1 cellular context compared by ENCODE assay signal in the genomic region with DNA sequence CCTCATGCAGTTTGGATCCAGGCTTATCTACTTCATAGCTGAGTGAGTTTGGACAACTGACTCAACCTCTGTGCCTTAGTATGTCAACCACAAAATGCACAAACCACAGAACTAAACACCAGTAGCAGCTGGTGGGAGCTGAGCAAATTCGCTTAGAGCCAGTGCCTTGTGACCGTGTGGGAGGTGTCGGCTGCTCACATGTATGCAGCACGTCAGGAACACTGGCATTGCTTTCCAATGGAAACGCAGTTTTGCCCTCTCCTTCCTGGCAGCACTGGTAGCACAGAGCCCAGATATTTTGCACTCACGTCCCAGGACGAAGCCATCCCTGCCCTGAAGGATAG.
TF ChIP-seq lines count a peak whose summit lies in the region.

No MANE protein-coding gene starts in this region.

TF ChIP-seq in K562, 482 proteins besides CTCF, POLR2A, EP300 and RAD21 (continued from another document and continues in another):
- TF ChIP-seq, protein P1, sequence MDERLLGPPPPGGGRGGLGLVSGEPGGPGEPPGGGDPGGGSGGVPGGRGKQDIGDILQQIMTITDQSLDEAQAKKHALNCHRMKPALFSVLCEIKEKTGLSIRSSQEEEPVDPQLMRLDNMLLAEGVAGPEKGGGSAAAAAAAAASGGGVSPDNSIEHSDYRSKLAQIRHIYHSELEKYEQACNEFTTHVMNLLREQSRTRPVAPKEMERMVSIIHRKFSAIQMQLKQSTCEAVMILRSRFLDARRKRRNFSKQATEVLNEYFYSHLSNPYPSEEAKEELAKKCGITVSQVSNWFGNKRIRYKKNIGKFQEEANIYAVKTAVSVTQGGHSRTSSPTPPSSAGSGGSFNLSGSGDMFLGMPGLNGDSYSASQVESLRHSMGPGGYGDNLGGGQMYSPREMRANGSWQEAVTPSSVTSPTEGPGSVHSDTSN (CRISPR knock-in tag; IDR thresholded peaks at IDR 0.05; ENCODE audit: low read depth), result no peak
- TF ChIP-seq, protein P1 (tag; conservative IDR thresholded peaks at IDR 0.05; ENCODE audit: low read depth), result no peak
- no peak for TF ChIP-seq SMC3 (conservative IDR thresholded peaks at IDR 0.05; ENCODE audit: insufficient read depth, low read depth, low read length)
- TF ChIP-seq, protein P2, sequence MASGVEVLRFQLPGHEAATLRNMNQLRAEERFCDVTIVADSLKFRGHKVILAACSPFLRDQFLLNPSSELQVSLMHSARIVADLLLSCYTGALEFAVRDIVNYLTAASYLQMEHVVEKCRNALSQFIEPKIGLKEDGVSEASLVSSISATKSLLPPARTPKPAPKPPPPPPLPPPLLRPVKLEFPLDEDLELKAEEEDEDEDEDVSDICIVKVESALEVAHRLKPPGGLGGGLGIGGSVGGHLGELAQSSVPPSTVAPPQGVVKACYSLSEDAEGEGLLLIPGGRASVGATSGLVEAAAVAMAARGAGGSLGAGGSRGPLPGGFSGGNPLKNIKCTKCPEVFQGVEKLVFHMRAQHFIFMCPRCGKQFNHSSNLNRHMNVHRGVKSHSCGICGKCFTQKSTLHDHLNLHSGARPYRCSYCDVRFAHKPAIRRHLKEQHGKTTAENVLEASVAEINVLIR (CRISPR knock-in tag; IDR thresholded peaks at IDR 0.05), result no peak
- TF ChIP-seq, protein P3, sequence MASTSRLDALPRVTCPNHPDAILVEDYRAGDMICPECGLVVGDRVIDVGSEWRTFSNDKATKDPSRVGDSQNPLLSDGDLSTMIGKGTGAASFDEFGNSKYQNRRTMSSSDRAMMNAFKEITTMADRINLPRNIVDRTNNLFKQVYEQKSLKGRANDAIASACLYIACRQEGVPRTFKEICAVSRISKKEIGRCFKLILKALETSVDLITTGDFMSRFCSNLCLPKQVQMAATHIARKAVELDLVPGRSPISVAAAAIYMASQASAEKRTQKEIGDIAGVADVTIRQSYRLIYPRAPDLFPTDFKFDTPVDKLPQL (IDR thresholded peaks at IDR 0.05; ENCODE audit: extremely low read depth, insufficient read length), result no peak
- no peak for TF ChIP-seq NFATC3 (IDR thresholded peaks at IDR 0.05)
- TF ChIP-seq, protein P4, sequence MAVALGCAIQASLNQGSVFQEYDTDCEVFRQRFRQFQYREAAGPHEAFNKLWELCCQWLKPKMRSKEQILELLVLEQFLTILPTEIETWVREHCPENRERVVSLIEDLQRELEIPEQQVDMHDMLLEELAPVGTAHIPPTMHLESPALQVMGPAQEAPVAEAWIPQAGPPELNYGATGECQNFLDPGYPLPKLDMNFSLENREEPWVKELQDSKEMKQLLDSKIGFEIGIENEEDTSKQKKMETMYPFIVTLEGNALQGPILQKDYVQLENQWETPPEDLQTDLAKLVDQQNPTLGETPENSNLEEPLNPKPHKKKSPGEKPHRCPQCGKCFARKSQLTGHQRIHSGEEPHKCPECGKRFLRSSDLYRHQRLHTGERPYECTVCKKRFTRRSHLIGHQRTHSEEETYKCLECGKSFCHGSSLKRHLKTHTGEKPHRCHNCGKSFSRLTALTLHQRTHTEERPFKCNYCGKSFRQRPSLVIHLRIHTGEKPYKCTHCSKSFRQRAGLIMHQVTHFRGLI (CRISPR knock-in tag; IDR thresholded peaks at IDR 0.05), result no peak
- TF ChIP-seq ZNF347 (CRISPR knock-in tag; IDR thresholded peaks at IDR 0.05; ENCODE audit: low read depth), result no peak
- TF ChIP-seq ZNF384 (IDR thresholded peaks at IDR 0.05; ENCODE audit: low read depth, low read length), result no peak
- no peak for TF ChIP-seq XRCC4 (IDR thresholded peaks at IDR 0.05; ENCODE audit: extremely low read depth, insufficient read depth, insufficient read length)
- TF ChIP-seq TEAD1 (CRISPR knock-in tag; IDR thresholded peaks at IDR 0.05), result peak; percentile 1 to 26; a peak in 1 of 4 replicates
- TF ChIP-seq ZNF134 (CRISPR knock-in tag; conservative IDR thresholded peaks at IDR 0.05), result no peak
- TF ChIP-seq PTRF (tag; IDR thresholded peaks at IDR 0.05), result no peak
- no peak for TF ChIP-seq ZZZ3 (IDR thresholded peaks at IDR 0.05)
- TF ChIP-seq MYNN (IDR thresholded peaks at IDR 0.05), result no peak
- TF ChIP-seq MYNN (CRISPR knock-in tag; IDR thresholded peaks at IDR 0.05), result no peak
- no peak for TF ChIP-seq PTBP1 (IDR thresholded peaks at IDR 0.05; ENCODE audit: low read depth, low read length)
- TF ChIP-seq, protein P5, sequence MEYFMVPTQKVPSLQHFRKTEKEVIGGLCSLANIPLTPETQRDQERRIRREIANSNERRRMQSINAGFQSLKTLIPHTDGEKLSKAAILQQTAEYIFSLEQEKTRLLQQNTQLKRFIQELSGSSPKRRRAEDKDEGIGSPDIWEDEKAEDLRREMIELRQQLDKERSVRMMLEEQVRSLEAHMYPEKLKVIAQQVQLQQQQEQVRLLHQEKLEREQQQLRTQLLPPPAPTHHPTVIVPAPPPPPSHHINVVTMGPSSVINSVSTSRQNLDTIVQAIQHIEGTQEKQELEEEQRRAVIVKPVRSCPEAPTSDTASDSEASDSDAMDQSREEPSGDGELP (CRISPR knock-in tag; IDR thresholded peaks at IDR 0.05; ENCODE audit: borderline replicate concordance), result peak; percentile 97
- no peak for TF ChIP-seq PML (IDR thresholded peaks at IDR 0.05; ENCODE audit: low read length)
- TF ChIP-seq, protein P6, sequence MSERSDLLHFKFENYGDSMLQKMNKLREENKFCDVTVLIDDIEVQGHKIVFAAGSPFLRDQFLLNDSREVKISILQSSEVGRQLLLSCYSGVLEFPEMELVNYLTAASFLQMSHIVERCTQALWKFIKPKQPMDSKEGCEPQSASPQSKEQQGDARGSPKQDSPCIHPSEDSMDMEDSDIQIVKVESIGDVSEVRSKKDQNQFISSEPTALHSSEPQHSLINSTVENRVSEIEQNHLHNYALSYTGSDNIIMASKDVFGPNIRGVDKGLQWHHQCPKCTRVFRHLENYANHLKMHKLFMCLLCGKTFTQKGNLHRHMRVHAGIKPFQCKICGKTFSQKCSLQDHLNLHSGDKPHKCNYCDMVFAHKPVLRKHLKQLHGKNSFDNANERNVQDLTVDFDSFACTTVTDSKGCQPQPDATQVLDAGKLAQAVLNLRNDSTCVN (CRISPR knock-in tag; IDR thresholded peaks at IDR 0.05), result no peak
- TF ChIP-seq CTBP1 (IDR thresholded peaks at IDR 0.05; ENCODE audit: borderline replicate concordance), result 0 out of 2 replicates have a peak, but pooled peaks have one; percentile 27
- no peak for TF ChIP-seq ZNF699 (CRISPR knock-in tag; IDR thresholded peaks at IDR 0.05; ENCODE audit: insufficient replicate concordance)
- TF ChIP-seq, protein P7, sequence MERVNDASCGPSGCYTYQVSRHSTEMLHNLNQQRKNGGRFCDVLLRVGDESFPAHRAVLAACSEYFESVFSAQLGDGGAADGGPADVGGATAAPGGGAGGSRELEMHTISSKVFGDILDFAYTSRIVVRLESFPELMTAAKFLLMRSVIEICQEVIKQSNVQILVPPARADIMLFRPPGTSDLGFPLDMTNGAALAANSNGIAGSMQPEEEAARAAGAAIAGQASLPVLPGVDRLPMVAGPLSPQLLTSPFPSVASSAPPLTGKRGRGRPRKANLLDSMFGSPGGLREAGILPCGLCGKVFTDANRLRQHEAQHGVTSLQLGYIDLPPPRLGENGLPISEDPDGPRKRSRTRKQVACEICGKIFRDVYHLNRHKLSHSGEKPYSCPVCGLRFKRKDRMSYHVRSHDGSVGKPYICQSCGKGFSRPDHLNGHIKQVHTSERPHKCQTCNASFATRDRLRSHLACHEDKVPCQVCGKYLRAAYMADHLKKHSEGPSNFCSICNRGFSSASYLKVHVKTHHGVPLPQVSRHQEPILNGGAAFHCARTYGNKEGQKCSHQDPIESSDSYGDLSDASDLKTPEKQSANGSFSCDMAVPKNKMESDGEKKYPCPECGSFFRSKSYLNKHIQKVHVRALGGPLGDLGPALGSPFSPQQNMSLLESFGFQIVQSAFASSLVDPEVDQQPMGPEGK (CRISPR knock-in tag; IDR thresholded peaks at IDR 0.05; ENCODE audit: borderline replicate concordance), result no peak
- TF ChIP-seq EGR1 (conservative IDR thresholded peaks at IDR 0.05), result no peak
- TF ChIP-seq, protein P8, sequence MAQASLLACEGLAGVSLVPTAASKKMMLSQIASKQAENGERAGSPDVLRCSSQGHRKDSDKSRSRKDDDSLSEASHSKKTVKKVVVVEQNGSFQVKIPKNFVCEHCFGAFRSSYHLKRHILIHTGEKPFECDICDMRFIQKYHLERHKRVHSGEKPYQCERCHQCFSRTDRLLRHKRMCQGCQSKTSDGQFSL (CRISPR knock-in tag; IDR thresholded peaks at IDR 0.05), result no peak
- TF ChIP-seq, protein P8 (tag; IDR thresholded peaks at IDR 0.05), result no peak
- no peak for TF ChIP-seq RB1 (IDR thresholded peaks at IDR 0.05; ENCODE audit: low read depth)
- no peak for TF ChIP-seq SMARCB1 (IDR thresholded peaks at IDR 0.05; ENCODE audit: insufficient read length, low read depth)
- no peak for TF ChIP-seq ELF2 (CRISPR knock-in tag; IDR thresholded peaks at IDR 0.05)
- no peak for TF ChIP-seq BRD4 (IDR thresholded peaks at IDR 0.05)
- no peak for TF ChIP-seq ZBTB7A (IDR thresholded peaks at IDR 0.05; ENCODE audit: borderline replicate concordance, control insufficient read depth, low read depth, low read length)
- TF ChIP-seq, protein P9, sequence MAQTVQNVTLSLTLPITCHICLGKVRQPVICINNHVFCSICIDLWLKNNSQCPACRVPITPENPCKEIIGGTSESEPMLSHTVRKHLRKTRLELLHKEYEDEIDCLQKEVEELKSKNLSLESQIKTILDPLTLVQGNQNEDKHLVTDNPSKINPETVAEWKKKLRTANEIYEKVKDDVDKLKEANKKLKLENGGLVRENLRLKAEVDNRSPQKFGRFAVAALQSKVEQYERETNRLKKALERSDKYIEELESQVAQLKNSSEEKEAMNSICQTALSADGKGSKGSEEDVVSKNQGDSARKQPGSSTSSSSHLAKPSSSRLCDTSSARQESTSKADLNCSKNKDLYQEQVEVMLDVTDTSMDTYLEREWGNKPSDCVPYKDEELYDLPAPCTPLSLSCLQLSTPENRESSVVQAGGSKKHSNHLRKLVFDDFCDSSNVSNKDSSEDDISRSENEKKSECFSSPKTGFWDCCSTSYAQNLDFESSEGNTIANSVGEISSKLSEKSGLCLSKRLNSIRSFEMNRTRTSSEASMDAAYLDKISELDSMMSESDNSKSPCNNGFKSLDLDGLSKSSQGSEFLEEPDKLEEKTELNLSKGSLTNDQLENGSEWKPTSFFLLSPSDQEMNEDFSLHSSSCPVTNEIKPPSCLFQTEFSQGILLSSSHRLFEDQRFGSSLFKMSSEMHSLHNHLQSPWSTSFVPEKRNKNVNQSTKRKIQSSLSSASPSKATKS (CRISPR knock-in tag; IDR thresholded peaks at IDR 0.05), result no peak
- TF ChIP-seq ARNT (IDR thresholded peaks at IDR 0.05), result no peak
- no peak for TF ChIP-seq SMAD3 (CRISPR knock-in tag; conservative IDR thresholded peaks at IDR 0.05)
- no peak for TF ChIP-seq ZNF232 (CRISPR knock-in tag; IDR thresholded peaks at IDR 0.05)
- TF ChIP-seq, protein P10, sequence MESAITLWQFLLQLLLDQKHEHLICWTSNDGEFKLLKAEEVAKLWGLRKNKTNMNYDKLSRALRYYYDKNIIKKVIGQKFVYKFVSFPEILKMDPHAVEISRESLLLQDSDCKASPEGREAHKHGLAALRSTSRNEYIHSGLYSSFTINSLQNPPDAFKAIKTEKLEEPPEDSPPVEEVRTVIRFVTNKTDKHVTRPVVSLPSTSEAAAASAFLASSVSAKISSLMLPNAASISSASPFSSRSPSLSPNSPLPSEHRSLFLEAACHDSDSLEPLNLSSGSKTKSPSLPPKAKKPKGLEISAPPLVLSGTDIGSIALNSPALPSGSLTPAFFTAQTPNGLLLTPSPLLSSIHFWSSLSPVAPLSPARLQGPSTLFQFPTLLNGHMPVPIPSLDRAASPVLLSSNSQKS (CRISPR knock-in tag; IDR thresholded peaks at IDR 0.05), result no peak
- TF ChIP-seq, protein P11, sequence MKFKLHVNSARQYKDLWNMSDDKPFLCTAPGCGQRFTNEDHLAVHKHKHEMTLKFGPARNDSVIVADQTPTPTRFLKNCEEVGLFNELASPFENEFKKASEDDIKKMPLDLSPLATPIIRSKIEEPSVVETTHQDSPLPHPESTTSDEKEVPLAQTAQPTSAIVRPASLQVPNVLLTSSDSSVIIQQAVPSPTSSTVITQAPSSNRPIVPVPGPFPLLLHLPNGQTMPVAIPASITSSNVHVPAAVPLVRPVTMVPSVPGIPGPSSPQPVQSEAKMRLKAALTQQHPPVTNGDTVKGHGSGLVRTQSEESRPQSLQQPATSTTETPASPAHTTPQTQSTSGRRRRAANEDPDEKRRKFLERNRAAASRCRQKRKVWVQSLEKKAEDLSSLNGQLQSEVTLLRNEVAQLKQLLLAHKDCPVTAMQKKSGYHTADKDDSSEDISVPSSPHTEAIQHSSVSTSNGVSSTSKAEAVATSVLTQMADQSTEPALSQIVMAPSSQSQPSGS (CRISPR knock-in tag; IDR thresholded peaks at IDR 0.05), result no peak
- TF ChIP-seq CBFB (CRISPR knock-in tag; IDR thresholded peaks at IDR 0.05), result peak; percentile 97
- TF ChIP-seq GABPB1 (CRISPR knock-in tag; IDR thresholded peaks at IDR 0.05), result no peak
- TF ChIP-seq JUNB (CRISPR knock-in tag; conservative IDR thresholded peaks at IDR 0.05), result no peak
- TF ChIP-seq, protein P12, sequence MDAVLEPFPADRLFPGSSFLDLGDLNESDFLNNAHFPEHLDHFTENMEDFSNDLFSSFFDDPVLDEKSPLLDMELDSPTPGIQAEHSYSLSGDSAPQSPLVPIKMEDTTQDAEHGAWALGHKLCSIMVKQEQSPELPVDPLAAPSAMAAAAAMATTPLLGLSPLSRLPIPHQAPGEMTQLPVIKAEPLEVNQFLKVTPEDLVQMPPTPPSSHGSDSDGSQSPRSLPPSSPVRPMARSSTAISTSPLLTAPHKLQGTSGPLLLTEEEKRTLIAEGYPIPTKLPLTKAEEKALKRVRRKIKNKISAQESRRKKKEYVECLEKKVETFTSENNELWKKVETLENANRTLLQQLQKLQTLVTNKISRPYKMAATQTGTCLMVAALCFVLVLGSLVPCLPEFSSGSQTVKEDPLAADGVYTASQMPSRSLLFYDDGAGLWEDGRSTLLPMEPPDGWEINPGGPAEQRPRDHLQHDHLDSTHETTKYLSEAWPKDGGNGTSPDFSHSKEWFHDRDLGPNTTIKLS (IDR thresholded peaks at IDR 0.05; ENCODE audit: borderline replicate concordance, low read depth), result no peak
- no peak for TF ChIP-seq JUN (IDR thresholded peaks at IDR 0.05; ENCODE audit: borderline replicate concordance, low read depth, low read length)
- TF ChIP-seq JUN (CRISPR knock-in tag; IDR thresholded peaks at IDR 0.05; ENCODE audit: borderline replicate concordance), result no peak
- no peak for TF ChIP-seq CREBBP (IDR thresholded peaks at IDR 0.05; ENCODE audit: low read depth, low read length)
- TF ChIP-seq NUFIP1 (IDR thresholded peaks at IDR 0.05; ENCODE audit: partially characterized antibody), result no peak
- TF ChIP-seq CBFA2T3 (IDR thresholded peaks at IDR 0.05), result peak; percentile 65
- TF ChIP-seq CCAR2 (IDR thresholded peaks at IDR 0.05; ENCODE audit: low read depth, low read length), result no peak
